Comparison of ENCODE assay signal across 17 cellular contexts in the genomic region with DNA sequence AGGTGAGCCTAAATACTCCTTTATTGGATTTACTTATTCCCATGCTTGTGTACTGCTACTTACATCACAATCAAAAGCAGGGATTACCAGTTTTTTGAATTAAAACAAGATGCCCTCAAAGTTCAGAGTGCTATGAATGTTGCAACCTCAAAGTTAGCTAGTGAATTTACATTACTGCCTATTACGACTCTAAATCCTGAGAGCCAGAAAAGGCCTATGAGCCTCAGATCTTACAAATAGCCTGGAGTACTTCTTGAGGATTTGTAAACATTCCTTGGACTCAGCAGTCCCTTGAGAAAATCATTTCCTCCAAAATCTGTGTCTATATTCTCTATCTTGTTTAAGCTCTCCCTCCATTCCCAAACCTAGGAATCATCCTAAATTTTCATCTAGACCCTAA.
"Had no signal": no experiment of that assay in that cellular context is flagged by ENCODE, and none has a peak within 500 bp of the region (broad histone marks: within the 10 kb centered on the region; RNA-seq: fewer than 3 reads in every experiment).

No MANE protein-coding gene starts in this region.

- H3K4me2 ChIP-seq: smooth muscle cell had no signal

- H3K4me3 Mint-ChIP-seq: activated CD4-positive, alpha-beta T cell treated with anti-CD3 and anti-CD28 coated beads, Interleukin-2, amount 10 ng/mL, durations not matched to agents 24 days and 14 days; activated CD8-positive, alpha-beta T cell treated with anti-CD3 and anti-CD28 coated beads for 36 hours; activated T-helper 17 cell treated with anti-CD3 and anti-CD28 coated beads, Interleukin-2, amount 50 U/mL, for 72 hours; nephron progenitor cell had no signal

- H3K4me1 Mint-ChIP-seq: activated T-helper 17 cell treated with anti-CD3 and anti-CD28 coated beads, Interleukin-2, amount 50 U/mL, for 72 hours; nephron progenitor cell had no signal

- H3K27ac ChIP-seq: breast epithelium, tibial artery, uterus had no signal

- H3K27ac Mint-ChIP-seq: activated CD4-positive, alpha-beta T cell treated with anti-CD3 and anti-CD28 coated beads, Interleukin-2, amount 10 ng/mL, durations not matched to agents 24 days and 14 days; activated CD8-positive, alpha-beta T cell treated with anti-CD3 and anti-CD28 coated beads for 36 hours; activated T-helper 17 cell treated with anti-CD3 and anti-CD28 coated beads, Interleukin-2, amount 50 U/mL, for 72 hours; nephron progenitor cell had no signal

- H3K27me3 Mint-ChIP-seq: activated CD4-positive, alpha-beta T cell treated with anti-CD3 and anti-CD28 coated beads, Interleukin-2, amount 10 ng/mL, durations not matched to agents 24 days and 14 days; activated CD8-positive, alpha-beta T cell treated with anti-CD3 and anti-CD28 coated beads for 36 hours; activated T-helper 17 cell treated with anti-CD3 and anti-CD28 coated beads, Interleukin-2, amount 50 U/mL, for 72 hours had no signal

- H3K36me3 ChIP-seq: breast epithelium, uterus had no signal

- H3K27me3 ChIP-seq: breast epithelium, tibial artery, uterus had no signal

- H3K9me3 Mint-ChIP-seq: activated CD4-positive, alpha-beta T cell treated with anti-CD3 and anti-CD28 coated beads, Interleukin-2, amount 10 ng/mL, durations not matched to agents 24 days and 14 days; activated CD8-positive, alpha-beta T cell treated with anti-CD3 and anti-CD28 coated beads for 36 hours; activated T-helper 17 cell treated with anti-CD3 and anti-CD28 coated beads, Interleukin-2, amount 50 U/mL, for 72 hours; nephron progenitor cell had no signal

- H3K4me3 ChIP-seq: breast epithelium, smooth muscle cell, tibial artery, uterus had no signal

- H3K9me3 ChIP-seq: breast epithelium, tibial artery, uterus had no signal

- DNase-seq: activated CD4-positive, alpha-beta T cell treated with anti-CD3 and anti-CD28 coated beads, Interleukin-2, amount 10 ng/mL, durations not matched to agents 24 days and 14 days; activated CD4-positive, CD25-positive, alpha-beta regulatory T cell; activated CD8-positive, alpha-beta T cell treated with anti-CD3 and anti-CD28 coated beads for 36 hours; activated naive CD4-positive, alpha-beta T cell treated with Interleukin-2 at 50 U/mL for 16 hours; activated T-cell treated with anti-CD3 and anti-CD28 coated beads, Interleukin-2, amount 50 U/mL, for 1 hour; effector CD4-positive, alpha-beta T cell; foreskin fibroblast; midbrain; nephron progenitor cell; nucleus accumbens; stimulated activated naive CD4-positive, alpha-beta T cell; substantia nigra; tibial artery; uterus had no signal

- H3K4me1 ChIP-seq: breast epithelium, tibial artery, uterus had no signal
